Comparison of ENCODE assay signal across 17 cellular contexts in the genomic region with DNA sequence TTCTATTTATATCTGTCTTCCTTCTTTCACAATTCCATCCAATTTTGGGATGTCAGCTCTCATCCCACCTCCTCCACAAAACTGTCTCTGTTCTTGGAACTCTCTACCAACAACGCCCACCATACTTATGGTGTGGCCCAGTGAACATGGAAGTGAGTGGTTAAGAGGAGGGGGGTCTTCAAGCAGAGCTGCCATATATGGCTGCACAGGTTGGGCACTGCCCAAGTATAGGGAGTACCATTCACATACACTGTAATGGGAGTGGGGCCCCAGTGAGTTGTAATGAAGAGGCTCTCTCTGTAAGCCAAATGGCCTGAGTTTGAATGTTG. TPM values are rescaled to one million over a fixed set of nuclear protein-coding genes. Genes with fewer than 3 reads are reported as not detected.
DNase-seq lines count a peak whose midpoint lies in the region; ATAC-seq and TF ChIP-seq lines count a peak whose summit lies in the region.
"Had no signal": no experiment of that assay in that cellular context is flagged by ENCODE, and none has a peak within 500 bp of the region (broad histone marks: within the 10 kb centered on the region; RNA-seq: fewer than 3 reads in every experiment).

No MANE protein-coding gene starts in this region.

- peak overlapping the region; percentile 91 for H3K27ac Mint-ChIP-seq in activated T-cell treated with anti-CD3 and anti-CD28 coated beads, Interleukin-2, amount 50 U/mL, for 24 hours
- H3K27ac Mint-ChIP-seq in activated B cell treated with CpG ODN at 0.5 μM for 24 hours (peak overlapping the region; percentile 30), chondrocyte (ENCODE audit: unreplicated experiment) (peak overlapping the region; percentile 7)
- H3K27ac Mint-ChIP-seq: T-cell had no signal

- no peak for DNase-seq in activated T-cell treated with anti-CD3 and anti-CD28 coated beads, Interleukin-2, amount 50 U/mL, for 24 hours
- no peak for DNase-seq in activated T-cell treated with anti-CD3 and anti-CD28 coated beads for 4 hours
- DNase-seq in activated B cell treated with CpG ODN at 0.5 μM for 24 hours: no peak
- DNase-seq in chondrocyte (ENCODE audit: low spot score): no peak
- peak; percentile 34 for DNase-seq in stimulated activated naive CD8-positive, alpha-beta T cell treated with anti-CD3 and anti-CD28 coated beads, Interleukin-15, Interleukin-2, amounts not matched to agents 100 U/mL and 50 U/mL, for 24 hours
- no peak for DNase-seq in prostate gland (ENCODE audit: low spot score)
- DNase-seq in A172 (ENCODE audit: low spot score): no peak
- DNase-seq: Calu3, gastrocnemius medialis, mucosa of descending colon, NCI-H2029 treated with DMSO at 0.1 percent for 48 hours, NCI-H524 treated with DMSO at 0.1 percent for 48 hours, Right ventricle myocardium superior, T-cell, thyroid gland had no signal

- H3K36me3 Mint-ChIP-seq in activated T-cell treated with anti-CD3 and anti-CD28 coated beads, Interleukin-2, amount 50 U/mL, for 24 hours (ENCODE audit: low read depth): peaks cover 39% of the 10 kb centered on the region
- H3K36me3 Mint-ChIP-seq in activated B cell treated with CpG ODN at 0.5 μM for 24 hours (ENCODE audit: low read depth): peaks cover 6% of the 10 kb centered on the region
- H3K36me3 Mint-ChIP-seq in chondrocyte (ENCODE audit: low read depth): peaks cover 10% of the 10 kb centered on the region

- H3K4me3 Mint-ChIP-seq in activated T-cell treated with anti-CD3 and anti-CD28 coated beads, Interleukin-2, amount 50 U/mL, for 24 hours: peak overlapping the region; percentile 58
- H3K4me3 Mint-ChIP-seq in activated B cell treated with CpG ODN at 0.5 μM for 24 hours (no peak overlapping the region), chondrocyte (ENCODE audit: unreplicated experiment) (no peak overlapping the region)
- H3K4me3 Mint-ChIP-seq: T-cell had no signal

- WGBS in prostate gland: 96% methylated on average over 1 of the region's 1 CpG

- H3K4me3 ChIP-seq in prostate gland: no peak overlapping the region
- H3K4me3 ChIP-seq: gastrocnemius medialis, mucosa of descending colon, thyroid gland had no signal

- H3K9me3 ChIP-seq in prostate gland: no peaks in the 10 kb centered on the region
- H3K9me3 ChIP-seq: gastrocnemius medialis, mucosa of descending colon, thyroid gland had no signal

- H3K27ac ChIP-seq in prostate gland: no peak overlapping the region
- H3K27ac ChIP-seq: gastrocnemius medialis, thyroid gland had no signal

- H3K4me1 ChIP-seq in prostate gland (replicated peaks): no peaks in the 10 kb centered on the region
- H3K4me1 ChIP-seq: gastrocnemius medialis had no signal

- POLR2A ChIA-PET in activated B cell treated with CpG ODN at 0.5 μM for 24 hours (lab: Charles Lee): interaction anchor here (0.6 to 5.6 kb wide), 5 partner anchors 18 to 381 kb away, joined by 3 to 57 read pairs (median 4); a partner anchor contains a TSS

- H3K27me3 ChIP-seq in prostate gland (replicated peaks; ENCODE audit: insufficient read depth): no peaks in the 10 kb centered on the region
- H3K27me3 ChIP-seq: gastrocnemius medialis, thyroid gland had no signal

- peaks cover 66% of the 10 kb centered on the region for H3K4me1 Mint-ChIP-seq in activated T-cell treated with anti-CD3 and anti-CD28 coated beads, Interleukin-2, amount 50 U/mL, for 24 hours (ENCODE audit: low read depth)
- peaks cover 53% of the 10 kb centered on the region for H3K4me1 Mint-ChIP-seq in activated B cell treated with CpG ODN at 0.5 μM for 24 hours
- peaks cover 11% of the 10 kb centered on the region for H3K4me1 Mint-ChIP-seq in chondrocyte (ENCODE audit: low read depth)
- H3K4me1 Mint-ChIP-seq: brain had no signal

- CTCF ChIA-PET in activated B cell treated with CpG ODN at 0.5 μM for 24 hours (lab: Charles Lee): no interaction called here

- TF ChIP-seq POLR2A in prostate gland (IDR thresholded peaks at IDR 0.05): no peak

- TF ChIP-seq CTCF in activated B cell treated with CpG ODN at 0.5 μM for 24 hours (IDR thresholded peaks at IDR 0.05): no peak
- TF ChIP-seq CTCF in chondrocyte (IDR thresholded peaks at IDR 0.05): no peak
- TF ChIP-seq CTCF in prostate gland (IDR thresholded peaks at IDR 0.05): no peak

- intact Hi-C loops in activated B cell treated with CpG ODN at 0.5 μM for 24 hours (cut with micrococcal nuclease): no loop called here
- intact Hi-C loops in prostate gland (cut with DNase I): no loop called here

- ATAC-seq in activated B cell treated with CpG ODN at 0.5 μM for 24 hours (ENCODE audit: low read depth): no peak
- ATAC-seq in stimulated activated naive CD8-positive, alpha-beta T cell treated with anti-CD3 and anti-CD28 coated beads, Interleukin-15, Interleukin-2, amounts not matched to agents 100 U/mL and 50 U/mL, for 24 hours: peak; percentile 40
- no peak for ATAC-seq in HG02759 (IDR thresholded peaks at IDR 0.05; ENCODE audit: unreplicated experiment)
- ATAC-seq: mucosa of descending colon, T-cell had no signal

- H3K27me3 Mint-ChIP-seq in activated T-cell treated with anti-CD3 and anti-CD28 coated beads, Interleukin-2, amount 50 U/mL, for 24 hours: no peaks in the 10 kb centered on the region
- H3K27me3 Mint-ChIP-seq in activated B cell treated with CpG ODN at 0.5 μM for 24 hours: no peaks in the 10 kb centered on the region
- no peaks in the 10 kb centered on the region for H3K27me3 Mint-ChIP-seq in chondrocyte (ENCODE audit: low read depth)
- H3K27me3 Mint-ChIP-seq: brain, T-cell had no signal

- peaks cover 2% of the 10 kb centered on the region for H3K9me3 Mint-ChIP-seq in activated T-cell treated with anti-CD3 and anti-CD28 coated beads, Interleukin-2, amount 50 U/mL, for 24 hours
- H3K9me3 Mint-ChIP-seq in activated B cell treated with CpG ODN at 0.5 μM for 24 hours: no peaks in the 10 kb centered on the region
- no peaks in the 10 kb centered on the region for H3K9me3 Mint-ChIP-seq in chondrocyte (ENCODE audit: low read depth)
- H3K9me3 Mint-ChIP-seq: brain, T-cell had no signal

- no peaks in the 10 kb centered on the region for H3K36me3 ChIP-seq in prostate gland

RNA-seq across cellular contexts. Expression of a gene that starts 7.9 kb away (rescaled TPM):
- 0.69 and 1.7 TPM in 2 replicates for total RNA-seq in activated B cell treated with CpG ODN at 0.5 μM for 24 hours
- total RNA-seq in chondrocyte: 9.7 to 20.9 TPM (median 19.3 TPM) in 3 replicates
- 100 to 1,000 TPM in 1 of 2 donors, 10 to 100 TPM in 1; 74.4 to 167 TPM for total RNA-seq in prostate gland
- total RNA-seq in A172 (2014; rRNA removed; shearing (Covaris generic)): 78.3 and 82.6 TPM in 2 replicates

RNA-seq across cellular contexts. Expression of a gene that starts 14.6 kb away (rescaled TPM):
- 43.8 and 44.7 TPM in 2 replicates for total RNA-seq in activated B cell treated with CpG ODN at 0.5 μM for 24 hours
- total RNA-seq in chondrocyte: 42.2 to 69.9 TPM (median 69.6 TPM) in 3 replicates
- 100 to 1,000 TPM; 130 to 131 TPM for total RNA-seq in prostate gland
- total RNA-seq in A172 (2014; rRNA removed; shearing (Covaris generic)): 150 and 167 TPM in 2 replicates

RNA-seq across cellular contexts. Expression of a gene that starts 15.2 kb away (rescaled TPM):
- 315 and 338 TPM in 2 replicates for total RNA-seq in activated B cell treated with CpG ODN at 0.5 μM for 24 hours
- 150 to 179 TPM (median 177 TPM) in 3 replicates for total RNA-seq in chondrocyte
- total RNA-seq in prostate gland: 100 to 1,000 TPM; 121 to 152 TPM
- 196 and 274 TPM in 2 replicates for total RNA-seq in A172 (2014; rRNA removed; shearing (Covaris generic))

RNA-seq across cellular contexts. Expression of a gene that starts 27.9 kb away (rescaled TPM):
- total RNA-seq in activated B cell treated with CpG ODN at 0.5 μM for 24 hours (43.5 and 60.7 TPM in 2 replicates), chondrocyte (23.8 to 26.7 TPM (median 24.2 TPM) in 3 replicates), prostate gland (10 to 100 TPM; 22.6 to 38.2 TPM)
- 27.5 and 37.9 TPM in 2 replicates for total RNA-seq in A172 (2014; rRNA removed; shearing (Covaris generic))

RNA-seq across cellular contexts. Expression of a gene that starts 32.4 kb away (rescaled TPM):
- total RNA-seq in activated B cell treated with CpG ODN at 0.5 μM for 24 hours (51.4 and 61.9 TPM in 2 replicates), chondrocyte (31.5 to 44.9 TPM (median 38.7 TPM) in 3 replicates), prostate gland (10 to 100 TPM; 40.7 to 69.0 TPM)
- total RNA-seq in A172 (2014; rRNA removed; shearing (Covaris generic)): 10.2 and 15.6 TPM in 2 replicates

Comparison
In these comparisons a context has a peak if more than half of its experiments do, and no peak if none do; other contexts are left out.
1. H3K27ac Mint-ChIP-seq: peak in every context shown above with its lines; median percentile 91 in activated T-cell treated with anti-CD3 and anti-CD28 coated beads, Interleukin-2, amount 50 U/mL, for 24 hours; 30 in activated B cell treated with CpG ODN at 0.5 μM for 24 hours; 7 in chondrocyte.